ENCODE assay signal across 8 cellular contexts in genomic region chr9:21802418-21803000, GRCh38. TPM values are rescaled to one million over a fixed set of nuclear protein-coding genes. Genes with fewer than 3 reads are reported as not detected.
A peak's percentile ranks its signal among the peaks of the same experiment; 100 is the strongest.
DNase-seq lines count a peak whose midpoint lies in the region; ATAC-seq and TF ChIP-seq lines count a peak whose summit lies in the region.

Gene MTAP (plus strand): TSS chr9:21802636. CDS start chr9:21802749, 113 bp downstream.

- in situ Hi-C loops in GM18951 (cut with MboI; ENCODE audit: low sequenced_read_pairs, unreplicated experiment) = no loop called here

- TF ChIP-seq POLR2A in GM18951 (IDR thresholded peaks at IDR 0.05; ENCODE audit: extremely low read depth, insufficient read depth, insufficient read length) (peak; percentile 85), lower leg skin (IDR thresholded peaks at IDR 0.05) (no peak)

- DNase-seq in AG08395 (ENCODE audit: low spot score) = peak; percentile 94
- peak; percentile 94 for DNase-seq in NCI-H446 (lab: John Stamatoyannopoulos, UW)
- peak; percentile 57 to 74 for DNase-seq in activated CD4-positive, alpha-beta T cell treated with anti-CD3 and anti-CD28 coated beads, Interleukin-2, amount 50 U/mL, for 24 hours (ENCODE audit: low read depth in 1 of 2, low spot score in 1 of 2)
- peak; percentile 89 for DNase-seq in ecto neural progenitor cell (ENCODE audit: low spot score)
- peak; percentile 89 to 97 for DNase-seq in lower leg skin (ENCODE audit: low spot score in 2 of 2)
- DNase-seq in stimulated activated CD4-positive, alpha-beta T cell treated with anti-CD3 and anti-CD28 coated beads, Interleukin-4, amount 100 ng/mL, for 24 hours = peak; percentile 80

- intact Hi-C loops in lower leg skin (cut with DNase I; ENCODE audit: low total_unique reads) = no loop called here

- ATAC-seq in HG03196 (IDR thresholded peaks at IDR 0.05; ENCODE audit: unreplicated experiment) = peak; percentile 89

- peak within 1 kb of the TSS; percentile 85 for H3K4me3 ChIP-seq in lower leg skin (ENCODE audit: low read depth, poor library complexity, severe bottlenecking)

- 1% methylated on average over 13 to 48 of the region's 48 CpGs for WGBS in lower leg skin, 2 donors

- TF ChIP-seq CTCF in lower leg skin (IDR thresholded peaks at IDR 0.05) = no peak

RNA-seq across cellular contexts. Expression of gene MTAP, which starts in this region (rescaled TPM):
- total RNA-seq in lower leg skin = 10 to 100 TPM; 12.9 to 18.2 (median 14.7) TPM

Comparison
In these comparisons a context has a peak if more than half of its experiments do, and no peak if none do; other contexts are left out.
1. Peak in every context shown above with its lines: DNase-seq, ATAC-seq and H3K4me3 ChIP-seq.